ENCODE assay signal across 8 cellular contexts in the genomic region with DNA sequence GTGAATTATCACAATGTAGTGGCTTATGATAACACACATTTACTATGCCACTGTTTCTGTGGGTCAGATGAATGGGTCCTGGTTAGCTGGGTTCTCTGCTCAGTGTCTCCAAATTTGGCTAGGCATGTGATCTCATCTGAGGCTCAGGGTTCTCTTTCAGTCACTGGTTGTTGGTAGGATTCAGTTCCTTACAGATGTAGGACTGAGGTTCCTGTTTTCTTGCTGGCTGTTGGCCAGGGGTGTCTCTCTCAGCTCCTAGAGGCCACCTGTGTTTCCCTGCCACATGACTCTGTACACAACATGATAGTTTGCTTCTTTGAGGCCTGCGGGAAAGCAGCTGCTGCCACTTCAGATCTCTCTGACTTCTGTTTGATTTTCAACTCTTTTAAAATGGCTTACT. TPM values are rescaled to one million over a fixed set of nuclear protein-coding genes. Genes with fewer than 3 reads are reported as not detected.
DNase-seq lines count a peak whose midpoint lies in the region; ATAC-seq, FAIRE-seq and TF ChIP-seq lines count a peak whose summit lies in the region.

No MANE protein-coding gene starts in this region.

- H3K27me3 Mint-ChIP-seq in astrocyte (ENCODE audit: low read depth, unreplicated experiment): no peaks in the 10 kb centered on the region

- H3K4me1 ChIP-seq in astrocyte (ENCODE audit: insufficient read depth, low read length): no peaks in the 10 kb centered on the region

- no peak overlapping the region for H2AFZ ChIP-seq in astrocyte (ENCODE audit: low read depth, low read length)

- H3K79me2 ChIP-seq in astrocyte (ENCODE audit: insufficient read depth, low read length): peaks cover 84% of the 10 kb centered on the region

- no peak overlapping the region for H3K27ac ChIP-seq in astrocyte (ENCODE audit: low read depth, low read length)

- TF ChIP-seq POLR2A in NB4 (IDR thresholded peaks at IDR 0.05; ENCODE audit: extremely low read depth, insufficient read length): no peak

- no peak overlapping the region for H3K9ac ChIP-seq in astrocyte (ENCODE audit: low read length)

- H3K9me3 ChIP-seq in astrocyte (ENCODE audit: insufficient read depth, low read depth, low read length): no peaks in the 10 kb centered on the region

- H3K27me3 ChIP-seq in astrocyte (ENCODE audit: insufficient read depth, low read length): no peaks in the 10 kb centered on the region

- TF ChIP-seq CTCF in NB4 (IDR thresholded peaks at IDR 0.05; ENCODE audit: low read depth, low read length): no peak
- no peak for TF ChIP-seq CTCF in astrocyte (IDR thresholded peaks at IDR 0.05; ENCODE audit: insufficient read depth, low read depth, low read length)

- H4K20me1 ChIP-seq in astrocyte (ENCODE audit: insufficient read depth, low read length): peaks cover 42% of the 10 kb centered on the region

- H3K4me1 Mint-ChIP-seq in astrocyte (ENCODE audit: low read depth, unreplicated experiment): peaks cover 24% of the 10 kb centered on the region

- DNase-seq in NCI-H2196 (lab: John Stamatoyannopoulos, UW; ENCODE audit: unreplicated experiment) (peak; percentile 36), NCI-H2196 treated with DMSO at 0.1 percent for 48 hours (lab: John Stamatoyannopoulos, UW; ENCODE audit: unreplicated experiment) (no peak), NB4 (ENCODE audit: low read depth) (peak; percentile 83), astrocyte (ENCODE audit: low read depth) (no peak), occipital lobe (lab: John Stamatoyannopoulos, UW) (peak; percentile 8)
- DNase-seq in effector CD8-positive, alpha-beta T cell (lab: John Stamatoyannopoulos, UW): no peak
- no peak for DNase-seq in stimulated activated CD4-positive, alpha-beta T cell treated with anti-CD3 and anti-CD28 coated beads, Interleukin-2, amount 100 ng/mL, for 48 hours

- peak overlapping the region; percentile 15 for H3K4me2 ChIP-seq in astrocyte (ENCODE audit: low read length)

- no peak overlapping the region for H3K4me3 Mint-ChIP-seq in astrocyte (ENCODE audit: unreplicated experiment)

- ATAC-seq in HG02642 (IDR thresholded peaks at IDR 0.05; ENCODE audit: poor library complexity, unreplicated experiment): peak; percentile 92

- FAIRE-seq in astrocyte (lab: Jason Lieb, UNC): no peak

- H3K4me3 ChIP-seq in NB4 (ENCODE audit: low read depth, low read length) (peak overlapping the region; percentile 26), astrocyte (ENCODE audit: insufficient read depth, low read depth, low read length) (no peak overlapping the region)

- H3K9me3 Mint-ChIP-seq in astrocyte (ENCODE audit: unreplicated experiment): no peaks in the 10 kb centered on the region

- no peak overlapping the region for H3K27ac Mint-ChIP-seq in astrocyte (ENCODE audit: unreplicated experiment)

- peaks cover 20% of the 10 kb centered on the region for H3K36me3 Mint-ChIP-seq in astrocyte (ENCODE audit: low read depth, unreplicated experiment)

- H3K36me3 ChIP-seq in astrocyte (ENCODE audit: insufficient read depth, low read length): peaks cover 54% of the 10 kb centered on the region

RNA-seq across cellular contexts. Expression of gene NFX1, which starts 7.1 kb away (rescaled TPM):
- total RNA-seq in astrocyte (26.7 and 27.8 TPM in 2 replicates), occipital lobe (18.7 TPM)

RNA-seq across cellular contexts. Expression of gene CHMP5, which starts 32.6 kb away (rescaled TPM):
- 108 and 109 TPM in 2 replicates for total RNA-seq in astrocyte
- 92.8 TPM for total RNA-seq in occipital lobe

RNA-seq across cellular contexts. Expression of gene BAG1, which starts 32.9 kb away (rescaled TPM):
- total RNA-seq in astrocyte (37.2 and 43.3 TPM in 2 replicates), occipital lobe (26.7 TPM)

RNA-seq across cellular contexts. Expression of gene SPINK4, which starts 57.5 kb away (rescaled TPM):
- total RNA-seq in astrocyte (not detected in 2 replicates), occipital lobe (not detected)

Comparison
In these comparisons a context has a peak if more than half of its experiments do, and no peak if none do; other contexts are left out.
1. DNase-seq: peak in NCI-H2196 (single experiment), NB4 (single experiment) and occipital lobe (single experiment); none in NCI-H2196 treated with DMSO at 0.1 percent for 48 hours (single experiment), astrocyte (single experiment), effector CD8-positive, alpha-beta T cell (single experiment) and stimulated activated CD4-positive, alpha-beta T cell treated with anti-CD3 and anti-CD28 coated beads, Interleukin-2, amount 100 ng/mL, for 48 hours (0 of 2).